Comparison of ENCODE assay signal across 13 cellular contexts in the genomic region with DNA sequence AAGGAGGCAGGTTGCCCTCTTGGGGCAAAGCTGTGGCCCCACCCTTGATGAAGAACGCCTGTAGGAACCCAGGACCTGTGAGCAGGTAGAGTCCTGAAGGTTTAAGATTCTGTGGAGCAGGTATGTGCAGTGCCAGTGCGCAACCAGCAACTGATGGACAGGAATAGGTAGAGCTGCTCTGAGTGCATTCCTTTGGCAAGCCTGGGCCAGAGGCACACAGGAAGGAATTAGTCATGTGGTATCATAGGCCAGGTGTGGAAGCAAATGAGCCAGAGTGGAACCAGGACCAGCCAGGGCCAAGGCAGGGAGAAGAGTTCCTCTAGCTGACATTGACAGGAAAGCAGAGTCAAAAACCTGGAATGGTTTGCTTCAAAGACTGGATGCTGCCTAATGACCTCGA. TPM values are rescaled to one million over a fixed set of nuclear protein-coding genes. Genes with fewer than 3 reads are reported as not detected.
A peak's percentile ranks its signal among the peaks of the same experiment; 100 is the strongest.
DNase-seq lines count a peak whose midpoint lies in the region; ATAC-seq and TF ChIP-seq lines count a peak whose summit lies in the region.
"Had no signal": no experiment of that assay in that cellular context is flagged by ENCODE, and none has a peak within 500 bp of the region (broad histone marks: within the 10 kb centered on the region; RNA-seq: fewer than 3 reads in every experiment).

No MANE protein-coding gene starts in this region.

- peaks cover 6% of the 10 kb centered on the region; the same call in 1 of the 2 replicates for H3K4me1 ChIP-seq in PC-9 (replicated peaks; ENCODE audit: insufficient read depth)
- peaks cover 4 to 5% of the 10 kb centered on the region in 2 donors for H3K4me1 ChIP-seq in esophagus (ENCODE audit: control insufficient read depth in 2 of 2, insufficient read depth in 2 of 2, low read length in 1 of 2)
- H3K4me1 ChIP-seq: uterus had no signal

- no peak for DNase-seq in activated CD4-positive, alpha-beta T cell treated with anti-CD3 and anti-CD28 coated beads, Interleukin-2, amount 10 ng/mL, durations not matched to agents 7 days and 5 days
- no peak for DNase-seq in activated CD4-positive, alpha-beta T cell treated with anti-CD3 and anti-CD28 coated beads, Interleukin-2, amount 50 U/mL, for 4 hours
- DNase-seq in PC-9 (peak; percentile 35 to 43), NCI-H187 treated with DMSO at 0.1 percent for 48 hours (lab: John Stamatoyannopoulos, UW) (no peak)
- DNase-seq in stimulated activated effector memory CD8-positive, alpha-beta T cell treated with anti-CD3 and anti-CD28 coated beads, Interleukin-12 subunit alpha, Interleukin-12 subunit beta, amount 100 ng/mL, for 72 hours (ENCODE audit: low spot score in 2 of 2), result no peak
- DNase-seq: effector CD4-positive, alpha-beta T cell; NCI-H82; T1000; uterus had no signal

- H3K9me3 Mint-ChIP-seq in activated CD4-positive, alpha-beta T cell treated with anti-CD3 and anti-CD28 coated beads, Interleukin-2, amount 10 ng/mL, durations not matched to agents 7 days and 5 days, result no peaks in the 10 kb centered on the region
- no peaks in the 10 kb centered on the region for H3K9me3 Mint-ChIP-seq in stimulated activated effector memory CD8-positive, alpha-beta T cell treated with anti-CD3 and anti-CD28 coated beads, Interleukin-12 subunit alpha, Interleukin-12 subunit beta, amount 100 ng/mL, for 72 hours

- peak overlapping the region; percentile 78 for H3K4me3 Mint-ChIP-seq in activated CD4-positive, alpha-beta T cell treated with anti-CD3 and anti-CD28 coated beads, Interleukin-2, amount 10 ng/mL, durations not matched to agents 7 days and 5 days
- H3K4me3 Mint-ChIP-seq in stimulated activated effector memory CD8-positive, alpha-beta T cell treated with anti-CD3 and anti-CD28 coated beads, Interleukin-12 subunit alpha, Interleukin-12 subunit beta, amount 100 ng/mL, for 72 hours, result peak overlapping the region; percentile 75

- no peaks in the 10 kb centered on the region for H3K27me3 Mint-ChIP-seq in activated CD4-positive, alpha-beta T cell treated with anti-CD3 and anti-CD28 coated beads, Interleukin-2, amount 10 ng/mL, durations not matched to agents 7 days and 5 days

- no peaks in the 10 kb centered on the region for H3K9me2 ChIP-seq in PC-9 (ENCODE audit: insufficient read depth)

- H3K79me2 ChIP-seq in PC-9 (ENCODE audit: low read depth), result no peaks in the 10 kb centered on the region

- H2AFZ ChIP-seq in PC-9, result no peak overlapping the region

- ATAC-seq in stimulated activated effector memory CD8-positive, alpha-beta T cell treated with anti-CD3 and anti-CD28 coated beads, Interleukin-12 subunit alpha, Interleukin-12 subunit beta, amount 100 ng/mL, for 72 hours, result no peak
- no peak for ATAC-seq in GM21423 (IDR thresholded peaks at IDR 0.05; ENCODE audit: unreplicated experiment)
- ATAC-seq in GM21528 (IDR thresholded peaks at IDR 0.05; ENCODE audit: low FRiP score, unreplicated experiment), result no peak

- H4K20me1 ChIP-seq in PC-9 (ENCODE audit: insufficient read depth), result no peaks in the 10 kb centered on the region

- no peak overlapping the region for H3K4me3 ChIP-seq in PC-9
- H3K4me3 ChIP-seq in esophagus (ENCODE audit: low read depth in 1 of 2, low read length in 2 of 2), result no peak overlapping the region

- H3K4me2 ChIP-seq in PC-9, result no peak overlapping the region

- peaks cover 27% of the 10 kb centered on the region for H3K36me3 Mint-ChIP-seq in activated CD4-positive, alpha-beta T cell treated with anti-CD3 and anti-CD28 coated beads, Interleukin-2, amount 10 ng/mL, durations not matched to agents 7 days and 5 days (ENCODE audit: low read depth)
- H3K36me3 Mint-ChIP-seq in stimulated activated effector memory CD8-positive, alpha-beta T cell treated with anti-CD3 and anti-CD28 coated beads, Interleukin-12 subunit alpha, Interleukin-12 subunit beta, amount 100 ng/mL, for 72 hours, result peaks cover 11% of the 10 kb centered on the region

- H3K4me1 Mint-ChIP-seq in activated CD4-positive, alpha-beta T cell treated with anti-CD3 and anti-CD28 coated beads, Interleukin-2, amount 10 ng/mL, durations not matched to agents 7 days and 5 days, result peaks cover 35% of the 10 kb centered on the region
- peaks cover 32% of the 10 kb centered on the region for H3K4me1 Mint-ChIP-seq in stimulated activated effector memory CD8-positive, alpha-beta T cell treated with anti-CD3 and anti-CD28 coated beads, Interleukin-12 subunit alpha, Interleukin-12 subunit beta, amount 100 ng/mL, for 72 hours

- CTCF ChIA-PET in activated CD4-positive, alpha-beta T cell treated with anti-CD3 and anti-CD28 coated beads, Interleukin-2, amount 10 ng/mL, durations not matched to agents 7 days and 5 days (lab: Charles Lee), result interaction anchor here (0.9 kb wide), 1 partner anchor 12 kb away, joined by 3 read pairs; no protein-coding TSS in a partner anchor
- CTCF ChIA-PET in PC-9 (lab: Charles Lee), result no interaction called here

- POLR2A ChIA-PET in activated CD4-positive, alpha-beta T cell treated with anti-CD3 and anti-CD28 coated beads, Interleukin-2, amount 10 ng/mL, durations not matched to agents 7 days and 5 days (lab: Charles Lee), result no interaction called here
- POLR2A ChIA-PET in PC-9 (lab: Charles Lee; ENCODE audit: unreplicated experiment), result no interaction called here

- no TSS peak for BruUV-seq in PC-9 (replicated peaks; lab: Mats Ljungman, UMichigan)

- H3K27me3 ChIP-seq in PC-9 (ENCODE audit: insufficient read depth, low read depth) (no peaks in the 10 kb centered on the region), esophagus (ENCODE audit: control insufficient read depth in 1 of 2, insufficient read depth in 2 of 2, low read length in 2 of 2) (no peaks in the 10 kb centered on the region)
- H3K27me3 ChIP-seq: uterus had no signal

- H3K36me3 ChIP-seq in PC-9 (ENCODE audit: low read depth) (no peaks in the 10 kb centered on the region), esophagus (ENCODE audit: control insufficient read depth in 2 of 2, insufficient read depth in 2 of 2, low read length in 1 of 2) (no peaks in the 10 kb centered on the region)
- H3K36me3 ChIP-seq: neutrophil, uterus had no signal

- no peaks in the 10 kb centered on the region; the same call in 1 of the 2 replicates for H3F3A ChIP-seq in PC-9 (ENCODE audit: insufficient read depth, low read depth)

- no peak overlapping the region for H3K27ac ChIP-seq in PC-9
- H3K27ac ChIP-seq in esophagus (ENCODE audit: low read depth in 2 of 2, low read length in 1 of 2), result peak overlapping the region; percentile 11 to 37
- H3K27ac ChIP-seq: neutrophil, uterus had no signal

- H3K27ac Mint-ChIP-seq in activated CD4-positive, alpha-beta T cell treated with anti-CD3 and anti-CD28 coated beads, Interleukin-2, amount 10 ng/mL, durations not matched to agents 7 days and 5 days, result peak overlapping the region; percentile 42
- no peak overlapping the region for H3K27ac Mint-ChIP-seq in stimulated activated effector memory CD8-positive, alpha-beta T cell treated with anti-CD3 and anti-CD28 coated beads, Interleukin-12 subunit alpha, Interleukin-12 subunit beta, amount 100 ng/mL, for 72 hours

- intact Hi-C loops in PC-9 (cut with micrococcal nuclease; ENCODE audit: unreplicated experiment), result no loop called here

- H3K9me3 ChIP-seq in PC-9 (ENCODE audit: insufficient read depth, low read depth), result no peaks in the 10 kb centered on the region
- H3K9me3 ChIP-seq in esophagus (ENCODE audit: control insufficient read depth in 2 of 2, insufficient read depth in 1 of 2, low read depth in 1 of 2, low read length in 1 of 2), result peaks cover 0 to 3% of the 10 kb centered on the region in 2 donors
- H3K9me3 ChIP-seq: neutrophil, uterus had no signal

- TF ChIP-seq CTCF in PC-9 (conservative IDR thresholded peaks at IDR 0.05), result no peak

- 59 to 78% methylated on average over 3 of the region's 3 CpGs for WGBS in esophagus, 2 donors

RNA-seq across cellular contexts. Expression of a gene that starts 1.4 kb away (rescaled TPM):
- total RNA-seq in activated CD4-positive, alpha-beta T cell treated with anti-CD3 and anti-CD28 coated beads, Interleukin-2, amount 10 ng/mL, durations not matched to agents 7 days and 5 days, result 1 to 10 TPM; 5.0 to 6.1 TPM
- 14.3 and 16.2 TPM in 2 replicates for total RNA-seq in PC-9 (2021)
- polyA plus RNA-seq in esophagus, result under 1 TPM; 0.84 to 0.91 TPM

RNA-seq across cellular contexts. Expression of a gene that starts 39.1 kb away (rescaled TPM):
- under 1 TPM in 1 of 2 experiments, not detected in 1; 0.35 TPM for total RNA-seq in activated CD4-positive, alpha-beta T cell treated with anti-CD3 and anti-CD28 coated beads, Interleukin-2, amount 10 ng/mL, durations not matched to agents 7 days and 5 days
- 1.1 TPM in 1 of 2 replicates, not detected in the other for total RNA-seq in PC-9 (2021)
- under 1 TPM in 1 of 2 donors, not detected in 1; 0.22 TPM for polyA plus RNA-seq in esophagus

Comparison
In these comparisons a context has a peak if more than half of its experiments do, and no peak if none do; other contexts are left out.
1. DNase-seq: peak in PC-9 (2 of 2); none in activated CD4-positive, alpha-beta T cell treated with anti-CD3 and anti-CD28 coated beads, Interleukin-2, amount 10 ng/mL, durations not matched to agents 7 days and 5 days (single experiment), activated CD4-positive, alpha-beta T cell treated with anti-CD3 and anti-CD28 coated beads, Interleukin-2, amount 50 U/mL, for 4 hours (0 of 2), stimulated activated effector memory CD8-positive, alpha-beta T cell treated with anti-CD3 and anti-CD28 coated beads, Interleukin-12 subunit alpha, Interleukin-12 subunit beta, amount 100 ng/mL, for 72 hours (0 of 2) and NCI-H187 treated with DMSO at 0.1 percent for 48 hours (single experiment).